ENCODE assay signal across 23 cellular contexts in genomic region chr2:216379955-216380354, GRCh38.
"Had no signal": no experiment of that assay in that cellular context is flagged by ENCODE, and none has a peak within 500 bp of the region (broad histone marks: within the 10 kb centered on the region; RNA-seq: fewer than 3 reads in every experiment).

No MANE protein-coding gene starts in this region.

- ATAC-seq: activated CD4-positive, alpha-beta T cell treated with anti-CD3 and anti-CD28 coated beads for 36 hours; activated T-cell treated with anti-CD3 and anti-CD28 coated beads, Interleukin-2, amount 50 U/mL, for 72 hours; foreskin keratinocyte; naive thymus-derived CD8-positive, alpha-beta T cell; pancreas; psoas muscle; right cardiac atrium; stimulated activated naive CD8-positive, alpha-beta T cell treated with anti-CD3 and anti-CD28 coated beads, Interleukin-15, Interleukin-2, amounts not matched to agents 100 U/mL and 50 U/mL, for 24 hours had no signal

- DNase-seq: activated B cell treated with CpG ODN at 0.5 μM for 24 hours; activated CD4-positive, alpha-beta T cell treated with anti-CD3 and anti-CD28 coated beads for 36 hours; activated CD4-positive, alpha-beta T cell treated with anti-CD3 and anti-CD28 coated beads, Interleukin-2, amount 50 U/mL, for 4 hours; activated CD8-positive, alpha-beta memory T cell treated with anti-CD3 and anti-CD28 coated beads for 24 hours; activated CD8-positive, alpha-beta memory T cell treated with anti-CD3 and anti-CD28 coated beads, Interleukin-2, amount 50 U/mL, for 4 hours; activated effector memory CD4-positive, alpha-beta T cell treated with Interleukin-2 at 50 U/mL for 16 hours; activated naive CD4-positive, alpha-beta T cell treated with anti-CD3 and anti-CD28 coated beads for 36 hours; activated naive CD8-positive, alpha-beta T cell treated with anti-CD3 and anti-CD28 coated beads, Interleukin-2, amount 10 ng/mL, durations not matched to agents 7 days and 5 days; activated T-cell treated with anti-CD3 and anti-CD28 coated beads, Interleukin-2, amount 50 U/mL, for 72 hours; amniotic stem cell; effector memory CD4-positive, alpha-beta T cell; foreskin keratinocyte; immature natural killer cell; kidney glomerular epithelial cell; left ventricle myocardium inferior; naive thymus-derived CD8-positive, alpha-beta T cell; pancreas; psoas muscle; right cardiac atrium; stimulated activated CD4-positive, alpha-beta T cell treated with anti-CD3 and anti-CD28 coated beads, Interleukin-12 subunit alpha, Interleukin-12 subunit beta, amount 100 ng/mL, for 4 hours; stimulated activated CD4-positive, alpha-beta T cell treated with anti-CD3 and anti-CD28 coated beads, Interleukin-4, amount 100 ng/mL, for 4 hours; stimulated activated naive CD8-positive, alpha-beta T cell treated with anti-CD3 and anti-CD28 coated beads, Interleukin-15, Interleukin-2, amounts not matched to agents 100 U/mL and 50 U/mL, for 24 hours; upper lobe of left lung had no signal
